Comparison of ENCODE assay signal across 8 cellular contexts in the genomic region with DNA sequence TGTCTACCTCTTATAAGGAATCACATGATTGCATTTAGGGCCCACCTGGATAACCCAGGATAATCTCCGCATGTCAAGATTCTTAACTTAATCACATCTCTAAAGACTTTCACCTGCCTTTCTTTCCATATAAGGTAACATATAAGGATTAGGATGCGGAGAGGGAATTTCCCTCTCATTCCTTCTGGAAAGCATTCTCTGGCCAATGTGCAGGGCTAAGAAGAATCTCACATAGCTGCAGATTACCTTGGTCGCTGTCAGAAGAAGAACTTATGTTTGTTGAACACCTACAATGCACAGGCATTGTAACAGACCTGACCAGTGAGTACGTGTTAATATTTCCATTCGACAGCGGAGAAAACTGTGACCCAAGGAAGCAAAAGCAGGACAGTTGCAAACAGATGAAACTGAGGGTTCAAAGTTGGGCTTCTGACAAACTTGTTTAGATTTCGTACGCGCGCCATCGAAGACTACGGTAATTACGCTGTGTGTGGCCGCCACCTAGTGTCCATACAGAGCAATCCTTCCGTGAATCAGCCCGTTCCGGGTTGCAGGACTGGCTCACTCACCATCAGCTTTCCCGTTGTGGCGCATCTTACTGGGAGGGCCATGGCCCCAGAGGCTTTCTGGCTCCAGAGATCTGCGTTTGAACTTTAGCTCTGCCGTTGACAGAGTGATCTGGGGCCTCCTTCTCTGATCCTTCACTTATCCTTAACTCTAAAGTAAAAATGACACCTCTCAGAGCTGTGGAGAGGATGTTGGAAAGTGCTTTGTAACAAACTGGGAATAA. TPM values are rescaled to one million over a fixed set of nuclear protein-coding genes. Genes with fewer than 3 reads are reported as not detected.
DNase-seq lines count a peak whose midpoint lies in the region; ATAC-seq and TF ChIP-seq lines count a peak whose summit lies in the region.

No MANE protein-coding gene starts in this region.

- intact Hi-C loops in right lobe of liver (cut with DNase I) = no loop called here

- H3K4me3 ChIP-seq in right lobe of liver = no peak overlapping the region

- H3K27ac ChIP-seq in right lobe of liver = no peak overlapping the region

- no peaks in the 10 kb centered on the region for H3K4me1 ChIP-seq in right lobe of liver

- ATAC-seq in HG02938 (IDR thresholded peaks at IDR 0.05; ENCODE audit: unreplicated experiment) (peak; percentile 59), right lobe of liver (peak; percentile 98 to 99 (median 98)), GM21381 (IDR thresholded peaks at IDR 0.05; ENCODE audit: unreplicated experiment) (no peak)

- no peaks in the 10 kb centered on the region for H3K36me3 ChIP-seq in right lobe of liver

- 20% methylated on average over 13 of the region's 21 CpGs for WGBS in right lobe of liver (ENCODE audit: insufficient coverage, low coverage, low lambda C conversion rate, missing lambda C conversion rate)

- no peaks in the 10 kb centered on the region for H3K27me3 ChIP-seq in right lobe of liver

- TF ChIP-seq POLR2A in right lobe of liver (IDR thresholded peaks at IDR 0.05) = no peak

- DNase-seq in DMS79 treated with DMSO at 0.1 percent for 48 hours (lab: John Stamatoyannopoulos, UW) (peak; percentile 25), NCI-H526 (lab: John Stamatoyannopoulos, UW) (peak; percentile 24 to 88), dermis blood vessel endothelial cell (peak; percentile 84), right lobe of liver (peak; percentile 70 to 72 (median 72))
- DNase-seq in activated CD4-positive, alpha-beta T cell treated with anti-CD3 and anti-CD28 coated beads, Interleukin-2, amount 50 U/mL, for 1 hour = peak; percentile 67
- DNase-seq in stimulated activated CD4-positive, alpha-beta T cell treated with anti-CD3 and anti-CD28 coated beads, Interleukin-4, amount 100 ng/mL, for 48 hours (ENCODE audit: low read depth in 2 of 2) = peak; percentile 62 to 63

- peak; percentile 77 to 86 (median 84) for TF ChIP-seq CTCF in right lobe of liver (IDR thresholded peaks at IDR 0.05)

- no peaks in the 10 kb centered on the region for H3K9me3 ChIP-seq in right lobe of liver

RNA-seq across cellular contexts. Expression of gene C20orf202, which starts 9.5 kb away (rescaled TPM):
- total RNA-seq in dermis blood vessel endothelial cell = not detected in 2 replicates
- under 1 TPM in 1 of 6 experiments, not detected in 5; 0.19 TPM for total RNA-seq in right lobe of liver

RNA-seq across cellular contexts. Expression of gene RAD21L1, which starts 13.0 kb away (rescaled TPM):
- not detected in 2 replicates for total RNA-seq in dermis blood vessel endothelial cell
- total RNA-seq in right lobe of liver = not detected

RNA-seq across cellular contexts. Expression of gene TMEM74B, which starts 28.0 kb away (rescaled TPM):
- 0.34 and 0.60 TPM in 2 replicates for total RNA-seq in dermis blood vessel endothelial cell
- 1 to 10 TPM in 4 of 6 experiments, under 1 TPM in 2; 0.37 to 2.8 (median 1.8) TPM for total RNA-seq in right lobe of liver

RNA-seq across cellular contexts. Expression of gene SNPH, which starts 53.3 kb away (rescaled TPM):
- total RNA-seq in dermis blood vessel endothelial cell = 6.2 and 6.3 TPM in 2 replicates
- under 1 TPM; 0.11 to 0.61 (median 0.12) TPM for total RNA-seq in right lobe of liver

Comparison
In these comparisons a context has a peak if more than half of its experiments do, and no peak if none do; other contexts are left out.
1. DNase-seq: peak in every context shown above with its lines; median percentile 84 in dermis blood vessel endothelial cell; 72 in right lobe of liver; 67 in activated CD4-positive, alpha-beta T cell treated with anti-CD3 and anti-CD28 coated beads, Interleukin-2, amount 50 U/mL, for 1 hour; 62 in stimulated activated CD4-positive, alpha-beta T cell treated with anti-CD3 and anti-CD28 coated beads, Interleukin-4, amount 100 ng/mL, for 48 hours; 56 in NCI-H526; 25 in DMS79 treated with DMSO at 0.1 percent for 48 hours.